8 cellular contexts compared by ENCODE assay signal in genomic region chr19:41309225-41310030, GRCh38. TPM values are rescaled to one million over a fixed set of nuclear protein-coding genes. Genes with fewer than 3 reads are reported as not detected.
A peak's percentile ranks its signal among the peaks of the same experiment; 100 is the strongest.
DNase-seq lines count a peak whose midpoint lies in the region; ATAC-seq and TF ChIP-seq lines count a peak whose summit lies in the region.

No MANE protein-coding gene starts in this region.

- no peaks in the 10 kb centered on the region for H3K27me3 ChIP-seq in gastrocnemius medialis

- peak overlapping the region; percentile 89 for H3K27ac ChIP-seq in 22Rv1
- peak overlapping the region; percentile 88 to 95 (median 93) for H3K27ac ChIP-seq in gastrocnemius medialis

- H3K4me3 ChIP-seq in HFF-Myc (replicated peaks; ENCODE audit: low read depth, low read length) (peak overlapping the region; percentile 64), gastrocnemius medialis (peak overlapping the region; percentile 62 to 80 (median 73))

- in situ Hi-C loops in gastrocnemius medialis (cut with MboI; ENCODE audit: low sequenced_read_pairs in 4 of 4) = loop anchor here in 1 of 4 donors (5.0 kb wide), 2 partner anchors 42 to 102 kb away; no protein-coding TSS in a partner anchor

- H3K9me3 ChIP-seq in gastrocnemius medialis = no peaks in the 10 kb centered on the region

- intact Hi-C loops in left ventricle myocardium superior (cut with micrococcal nuclease) (no loop called here), gastrocnemius medialis (cut with DNase I; ENCODE audit: low total_unique reads) (no loop called here)

- H3K4me1 ChIP-seq in gastrocnemius medialis = peaks cover 35 to 42% of the 10 kb centered on the region in 2 donors

- peaks cover 100% of the 10 kb centered on the region for H3K36me3 Mint-ChIP-seq in activated T-helper 17 cell treated with anti-CD3 and anti-CD28 coated beads, Interleukin-2, amount 50 U/mL, for 72 hours (ENCODE audit: low read depth)

- no peak for TF ChIP-seq POLR2A in gastrocnemius medialis (IDR thresholded peaks at IDR 0.05)

- H3K36me3 ChIP-seq in gastrocnemius medialis = peaks cover 0 to 50% of the 10 kb centered on the region in 2 donors

- H3K4me3 Mint-ChIP-seq in activated T-helper 17 cell treated with anti-CD3 and anti-CD28 coated beads, Interleukin-2, amount 50 U/mL, for 72 hours = peak overlapping the region; percentile 97

- TF ChIP-seq CTCF in 22Rv1 (IDR thresholded peaks at IDR 0.05) = no peak
- no peak for TF ChIP-seq CTCF in HFF-Myc (IDR thresholded peaks at IDR 0.05; ENCODE audit: low read depth, low read length, missing control alignments)
- TF ChIP-seq CTCF in gastrocnemius medialis (IDR thresholded peaks at IDR 0.05 in 4 of 5, conservative IDR thresholded peaks at IDR 0.05 in 1 of 5) = no peak

- no peaks in the 10 kb centered on the region for H3K27me3 Mint-ChIP-seq in activated T-helper 17 cell treated with anti-CD3 and anti-CD28 coated beads, Interleukin-2, amount 50 U/mL, for 72 hours

- peak; percentile 14 for ATAC-seq in activated T-helper 17 cell treated with anti-CD3 and anti-CD28 coated beads, Interleukin-2, amount 50 U/mL, for 72 hours (replicated peaks)
- ATAC-seq in left ventricle myocardium superior (peak; percentile 32), gastrocnemius medialis (peak; percentile 13 to 14), GM19351 (IDR thresholded peaks at IDR 0.05; ENCODE audit: unreplicated experiment) (no peak)

- H3K27ac Mint-ChIP-seq in activated T-helper 17 cell treated with anti-CD3 and anti-CD28 coated beads, Interleukin-2, amount 50 U/mL, for 72 hours = peak overlapping the region; percentile 99

- H3K4me1 Mint-ChIP-seq in activated T-helper 17 cell treated with anti-CD3 and anti-CD28 coated beads, Interleukin-2, amount 50 U/mL, for 72 hours = peaks cover 56% of the 10 kb centered on the region

- H3K9me3 Mint-ChIP-seq in activated T-helper 17 cell treated with anti-CD3 and anti-CD28 coated beads, Interleukin-2, amount 50 U/mL, for 72 hours = no peaks in the 10 kb centered on the region

- DNase-seq in HFF-Myc (ENCODE audit: extremely low read depth, low read depth) (no peak), left ventricle myocardium superior (no peak), gastrocnemius medialis (no peak), NCI-H82 (lab: John Stamatoyannopoulos, UW) (no peak), NCI-H2227 treated with DMSO at 0.1 percent for 48 hours (lab: John Stamatoyannopoulos, UW) (no peak)

RNA-seq across cellular contexts. Expression of gene CCDC97, which starts 0.5 kb away (rescaled TPM):
- total RNA-seq in activated T-helper 17 cell treated with anti-CD3 and anti-CD28 coated beads, Interleukin-2, amount 50 U/mL, for 72 hours = 10 to 100 TPM; 35.1 to 40.9 TPM
- total RNA-seq in left ventricle myocardium superior (15.9 TPM), gastrocnemius medialis (10 to 100 TPM in 3 of 4 donors, 1 to 10 TPM in 1; 8.6 to 15.3 (median 15.1) TPM)

RNA-seq across cellular contexts. Expression of gene TGFB1, which starts 44.3 kb away (rescaled TPM):
- total RNA-seq in activated T-helper 17 cell treated with anti-CD3 and anti-CD28 coated beads, Interleukin-2, amount 50 U/mL, for 72 hours = 100 to 1,000 TPM; 107 to 158 TPM
- total RNA-seq in left ventricle myocardium superior (13.2 TPM), gastrocnemius medialis (1 to 10 TPM; 1.9 to 5.2 (median 4.9) TPM)

RNA-seq across cellular contexts. Expression of gene HNRNPUL1, which starts 45.3 kb away (rescaled TPM):
- total RNA-seq in activated T-helper 17 cell treated with anti-CD3 and anti-CD28 coated beads, Interleukin-2, amount 50 U/mL, for 72 hours = 100 to 1,000 TPM; 324 to 357 TPM
- total RNA-seq in left ventricle myocardium superior (128 TPM), gastrocnemius medialis (100 to 1,000 TPM in 1 of 4 donors, 10 to 100 TPM in 3; 49.5 to 101 (median 92.4) TPM)

RNA-seq across cellular contexts. Expression of gene B9D2, which starts 54.5 kb away (rescaled TPM):
- 1 to 10 TPM; 6.7 to 9.5 TPM for total RNA-seq in activated T-helper 17 cell treated with anti-CD3 and anti-CD28 coated beads, Interleukin-2, amount 50 U/mL, for 72 hours
- total RNA-seq in left ventricle myocardium superior = 3.7 TPM
- total RNA-seq in gastrocnemius medialis = 1 to 10 TPM; 2.6 to 6.9 (median 4.5) TPM
